In the genomic region with DNA sequence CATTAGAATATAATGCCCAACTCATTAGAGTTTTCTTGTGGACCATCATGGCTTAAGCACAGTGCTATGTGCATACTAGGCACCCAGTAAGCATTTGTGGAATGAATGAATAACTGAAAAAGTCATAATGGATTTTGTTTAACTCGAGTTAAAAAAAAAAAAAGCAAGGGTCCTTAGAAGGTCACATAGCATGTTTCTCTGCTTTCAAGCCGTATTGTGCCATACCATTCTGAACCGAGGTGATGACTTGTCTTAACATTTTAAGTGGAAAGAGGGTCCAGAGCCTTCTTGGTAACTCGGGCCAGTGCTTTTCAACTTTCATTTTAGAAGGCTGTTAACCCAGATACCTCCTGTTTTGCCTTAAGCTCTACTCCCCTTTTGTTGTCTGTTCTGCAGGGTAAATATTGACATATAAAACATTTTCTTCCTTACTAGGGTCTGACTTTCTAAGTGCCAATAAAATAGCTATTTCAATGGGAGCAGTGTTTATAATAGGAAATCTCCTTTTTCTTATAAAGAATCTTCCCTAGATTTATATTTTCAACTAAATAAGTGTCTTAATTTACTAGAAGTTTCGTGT, we compare ENCODE assay signal across 9 cellular contexts.
DNase-seq lines count a peak whose midpoint lies in the region; ATAC-seq, FAIRE-seq and TF ChIP-seq lines count a peak whose summit lies in the region.
"Had no signal": no experiment of that assay in that cellular context is flagged by ENCODE, and none has a peak within 500 bp of the region (broad histone marks: within the 10 kb centered on the region; RNA-seq: fewer than 3 reads in every experiment).

No MANE protein-coding gene starts in this region.

- no peaks in the 10 kb centered on the region for H3K9me3 ChIP-seq in WERI-Rb-1 (ENCODE audit: severe bottlenecking)

- H3K27ac ChIP-seq in WERI-Rb-1 (peak overlapping the region; percentile 75), skin epidermis (peak overlapping the region in 18 of 21 experiments; percentile 71 to 96 (median 92))

- H3K36me3 ChIP-seq in WERI-Rb-1, result peaks cover 8% of the 10 kb centered on the region

- peak overlapping the region; percentile 78 for H3K4me3 ChIP-seq in WERI-Rb-1 (ENCODE audit: low read depth, low read length)
- H3K4me3 ChIP-seq in foreskin fibroblast (ENCODE audit: low read depth in 1 of 2, low read length in 2 of 2), result peak overlapping the region; percentile 71 to 85
- peak overlapping the region; percentile 78 to 99 (median 97) for H3K4me3 ChIP-seq in skin epidermis

- no peak for ATAC-seq in HG02588 (IDR thresholded peaks at IDR 0.05; ENCODE audit: unreplicated experiment)

- H3K27me3 ChIP-seq in WERI-Rb-1 (ENCODE audit: insufficient read depth, low read depth, severe bottlenecking), result no peaks in the 10 kb centered on the region

- TF ChIP-seq CTCF in WERI-Rb-1 (IDR thresholded peaks at IDR 0.05; ENCODE audit: low read depth, low read length) (no peak), foreskin fibroblast (IDR thresholded peaks at IDR 0.05; ENCODE audit: low read depth, low read length) (no peak)

- FAIRE-seq in HTR-8/SVneo (lab: Jason Lieb, UNC), result no peak
- FAIRE-seq: A204.1 had no signal

- DNase-seq in DMS 273 (lab: John Stamatoyannopoulos, UW; ENCODE audit: unreplicated experiment) (peak; percentile 39), DMS 273 treated with DMSO at 0.1 percent for 48 hours (lab: John Stamatoyannopoulos, UW) (no peak), WERI-Rb-1 (no peak), foreskin fibroblast (no peak), HTR-8/SVneo (ENCODE audit: insufficient read length, low spot score) (no peak), NCI-H510A (lab: John Stamatoyannopoulos, UW) (no peak)
